ENCODE assay signal across 8 cellular contexts in the genomic region with DNA sequence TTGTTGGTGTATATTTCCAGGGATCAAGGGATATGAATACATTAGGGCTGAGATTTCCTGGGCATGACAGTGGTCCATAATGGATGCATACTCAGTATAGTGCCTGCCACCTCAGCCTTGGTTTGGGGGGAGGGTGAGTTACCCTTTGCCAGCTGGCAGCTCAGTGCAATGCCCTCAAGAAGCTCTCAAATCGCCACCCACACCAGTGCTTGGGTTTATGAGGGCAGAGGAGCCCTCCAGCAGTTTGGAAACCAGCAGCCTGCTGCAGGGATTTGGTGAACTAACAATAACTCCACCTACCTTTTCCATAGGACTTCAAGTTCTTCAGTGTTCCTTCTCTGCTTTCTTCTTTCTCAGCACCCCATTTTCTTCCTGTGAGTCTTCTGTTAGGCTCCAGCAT.
"Had no signal": no experiment of that assay in that cellular context is flagged by ENCODE, and none has a peak within 500 bp of the region (broad histone marks: within the 10 kb centered on the region; RNA-seq: fewer than 3 reads in every experiment).

No MANE protein-coding gene starts in this region.

- H3K4me3 ChIP-seq: GM23248, HAP-1 had no signal

- H2AFZ ChIP-seq: GM23248 had no signal

- H3K4me3 Mint-ChIP-seq: HFFc6, IgD-negative memory B cell had no signal

- H3K36me3 ChIP-seq: HAP-1 had no signal

- H3K4me1 ChIP-seq: HAP-1 had no signal

- H3K27ac ChIP-seq: GM23248 had no signal

- H3K9me3 ChIP-seq: HAP-1 had no signal

- ATAC-seq: HCT116 had no signal

- H3K27ac Mint-ChIP-seq: HFFc6, IgD-negative memory B cell had no signal

- H3K36me3 Mint-ChIP-seq: IgD-negative memory B cell had no signal

- DNase-seq: GM23248, GOT3, H7, HFFc6, KBM-7 had no signal

- H3K9ac ChIP-seq: GM23248 had no signal
